Comparison of ENCODE assay signal across 17 cellular contexts in genomic region chr17:73776978-73777567, GRCh38.
"Had no signal": no experiment of that assay in that cellular context is flagged by ENCODE, and none has a peak within 500 bp of the region (broad histone marks: within the 10 kb centered on the region; RNA-seq: fewer than 3 reads in every experiment).

No MANE protein-coding gene starts in this region.

- DNase-seq: activated CD4-positive, alpha-beta T cell treated with anti-CD3 and anti-CD28 coated beads, Interleukin-2, amount 10 ng/mL, durations not matched to agents 24 days and 14 days; activated CD4-positive, CD25-positive, alpha-beta regulatory T cell; activated CD8-positive, alpha-beta T cell treated with anti-CD3 and anti-CD28 coated beads for 36 hours; activated naive CD4-positive, alpha-beta T cell; activated naive CD8-positive, alpha-beta T cell treated with anti-CD3 and anti-CD28 coated beads for 36 hours; activated T-cell treated with anti-CD3 and anti-CD28 coated beads, Interleukin-2, amount 50 U/mL, for 1 hour; amniotic stem cell; effector memory CD8-positive, alpha-beta T cell; esophagus squamous epithelium; foreskin keratinocyte; stimulated activated CD4-positive, alpha-beta T cell treated with anti-CD3 and anti-CD28 coated beads, Interleukin-4, amount 100 ng/mL, for 4 hours; stimulated activated naive CD4-positive, alpha-beta T cell had no signal

- H3K27ac Mint-ChIP-seq: activated CD4-positive, alpha-beta T cell treated with anti-CD3 and anti-CD28 coated beads, Interleukin-2, amount 10 ng/mL, durations not matched to agents 24 days and 14 days; activated CD8-positive, alpha-beta T cell treated with anti-CD3 and anti-CD28 coated beads for 36 hours; activated naive CD8-positive, alpha-beta T cell treated with anti-CD3 and anti-CD28 coated beads for 36 hours; activated T-helper 17 cell treated with anti-CD3 and anti-CD28 coated beads, Interleukin-2, amount 50 U/mL, for 72 hours; effector memory CD8-positive, alpha-beta T cell; natural killer cell treated with Interleukin-12 subunit alpha and Interleukin-12 subunit beta and Interleukin-15 and Interleukin-18, amount 100 ng/mL, for 72 hours had no signal

- H3K9me3 ChIP-seq: esophagus squamous epithelium, prostate gland, right lobe of liver had no signal

- H3K4me1 Mint-ChIP-seq: activated CD4-positive, alpha-beta T cell treated with anti-CD3 and anti-CD28 coated beads, Interleukin-2, amount 10 ng/mL, durations not matched to agents 24 days and 14 days; activated T-helper 17 cell treated with anti-CD3 and anti-CD28 coated beads, Interleukin-2, amount 50 U/mL, for 72 hours had no signal

- H3K27me3 Mint-ChIP-seq: activated CD4-positive, alpha-beta T cell treated with anti-CD3 and anti-CD28 coated beads, Interleukin-2, amount 10 ng/mL, durations not matched to agents 24 days and 14 days; activated CD8-positive, alpha-beta T cell treated with anti-CD3 and anti-CD28 coated beads for 36 hours; activated naive CD8-positive, alpha-beta T cell treated with anti-CD3 and anti-CD28 coated beads for 36 hours; activated T-helper 17 cell treated with anti-CD3 and anti-CD28 coated beads, Interleukin-2, amount 50 U/mL, for 72 hours; natural killer cell treated with Interleukin-12 subunit alpha and Interleukin-12 subunit beta and Interleukin-15 and Interleukin-18, amount 100 ng/mL, for 72 hours had no signal

- H3K36me3 ChIP-seq: cardiac muscle cell, esophagus squamous epithelium, prostate gland, right lobe of liver had no signal

- H3K27ac ChIP-seq: cardiac muscle cell, esophagus squamous epithelium, foreskin keratinocyte, prostate gland, right lobe of liver had no signal

- H3K4me3 Mint-ChIP-seq: activated CD4-positive, alpha-beta T cell treated with anti-CD3 and anti-CD28 coated beads, Interleukin-2, amount 10 ng/mL, durations not matched to agents 24 days and 14 days; activated CD8-positive, alpha-beta T cell treated with anti-CD3 and anti-CD28 coated beads for 36 hours; activated naive CD8-positive, alpha-beta T cell treated with anti-CD3 and anti-CD28 coated beads for 36 hours; activated T-helper 17 cell treated with anti-CD3 and anti-CD28 coated beads, Interleukin-2, amount 50 U/mL, for 72 hours; effector memory CD8-positive, alpha-beta T cell; natural killer cell treated with Interleukin-12 subunit alpha and Interleukin-12 subunit beta and Interleukin-15 and Interleukin-18, amount 100 ng/mL, for 72 hours had no signal

- H3K36me3 Mint-ChIP-seq: activated naive CD8-positive, alpha-beta T cell treated with anti-CD3 and anti-CD28 coated beads for 36 hours; natural killer cell treated with Interleukin-12 subunit alpha and Interleukin-12 subunit beta and Interleukin-15 and Interleukin-18, amount 100 ng/mL, for 72 hours had no signal

- H3K27me3 ChIP-seq: cardiac muscle cell, foreskin keratinocyte, right lobe of liver had no signal

- ATAC-seq: activated CD8-positive, alpha-beta T cell treated with anti-CD3 and anti-CD28 coated beads for 36 hours; activated T-helper 17 cell treated with anti-CD3 and anti-CD28 coated beads, Interleukin-2, amount 50 U/mL, for 72 hours; effector memory CD8-positive, alpha-beta T cell; foreskin keratinocyte; natural killer cell treated with Interleukin-12 subunit alpha and Interleukin-12 subunit beta and Interleukin-15 and Interleukin-18, amount 100 ng/mL, for 72 hours; right lobe of liver had no signal

- H3K4me1 ChIP-seq: foreskin keratinocyte, prostate gland, right lobe of liver had no signal

- H3K4me3 ChIP-seq: cardiac muscle cell, esophagus squamous epithelium, prostate gland, right lobe of liver had no signal

- H3K9me3 Mint-ChIP-seq: activated CD4-positive, alpha-beta T cell treated with anti-CD3 and anti-CD28 coated beads, Interleukin-2, amount 10 ng/mL, durations not matched to agents 24 days and 14 days; activated CD8-positive, alpha-beta T cell treated with anti-CD3 and anti-CD28 coated beads for 36 hours; activated naive CD8-positive, alpha-beta T cell treated with anti-CD3 and anti-CD28 coated beads for 36 hours; activated T-helper 17 cell treated with anti-CD3 and anti-CD28 coated beads, Interleukin-2, amount 50 U/mL, for 72 hours; effector memory CD8-positive, alpha-beta T cell; natural killer cell treated with Interleukin-12 subunit alpha and Interleukin-12 subunit beta and Interleukin-15 and Interleukin-18, amount 100 ng/mL, for 72 hours had no signal
